ENCODE assay signal across 9 cellular contexts in the genomic region with DNA sequence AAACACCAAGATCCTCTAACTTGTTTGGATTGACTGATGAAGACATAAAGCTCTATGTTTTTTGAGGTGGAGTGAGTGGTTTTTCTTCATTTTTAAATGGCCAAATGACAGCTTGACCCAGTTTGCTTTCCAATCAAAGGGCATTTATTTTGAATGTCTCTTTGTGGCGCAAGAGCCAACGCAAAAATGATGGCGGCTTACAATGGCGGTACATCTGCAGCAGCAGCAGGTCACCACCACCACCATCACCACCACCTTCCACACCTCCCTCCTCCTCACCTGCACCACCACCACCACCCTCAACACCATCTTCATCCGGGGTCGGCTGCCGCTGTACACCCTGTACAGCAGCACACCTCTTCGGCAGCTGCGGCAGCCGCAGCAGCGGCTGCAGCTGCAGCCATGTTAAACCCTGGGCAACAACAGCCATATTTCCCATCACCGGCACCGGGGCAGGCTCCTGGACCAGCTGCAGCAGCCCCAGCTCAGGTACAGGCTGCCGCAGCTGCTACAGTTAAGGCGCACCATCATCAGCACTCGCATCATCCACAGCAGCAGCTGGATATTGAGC. TPM values are rescaled to one million over a fixed set of nuclear protein-coding genes. Genes with fewer than 3 reads are reported as not detected.
DNase-seq lines count a peak whose midpoint lies in the region; ATAC-seq and TF ChIP-seq lines count a peak whose summit lies in the region.
"Had no signal": no experiment of that assay in that cellular context is flagged by ENCODE, and none has a peak within 500 bp of the region (broad histone marks: within the 10 kb centered on the region; RNA-seq: fewer than 3 reads in every experiment).

No MANE protein-coding gene starts in this region.

- no peak overlapping the region for H2AFZ ChIP-seq in GM23248

- H3K9ac ChIP-seq in GM23248, result peak overlapping the region; percentile 76

- ATAC-seq in GM21717 (IDR thresholded peaks at IDR 0.05; ENCODE audit: unreplicated experiment) (no peak), GM19324 (IDR thresholded peaks at IDR 0.05; ENCODE audit: low FRiP score, unreplicated experiment) (no peak), Right ventricle myocardium inferior (no peak)

- peaks cover 35% of the 10 kb centered on the region for H3F3A ChIP-seq in GM23248 (ENCODE audit: insufficient read depth)

- TF ChIP-seq EP300 in sigmoid colon (IDR thresholded peaks at IDR 0.05), result no peak

- H4K20me1 ChIP-seq in GM23248 (ENCODE audit: insufficient read depth), result 0 out of 2 replicates have a peak, but pooled peaks cover 4% of the 10 kb centered on the region

- WGBS in GM23248 (ENCODE audit: low coverage in 1 of 2, low lambda C conversion rate in 2 of 2, missing lambda C conversion rate in 2 of 2), 2 experiments, result 93 to 95% methylated on average over 16 of the region's 16 CpGs
- WGBS in sigmoid colon, 2 donors, result 97 to 98% methylated on average over 16 of the region's 16 CpGs

- no peaks in the 10 kb centered on the region for H3K9me2 ChIP-seq in GM23248 (ENCODE audit: insufficient read depth)

- H3K4me1 ChIP-seq in GM23248 (ENCODE audit: insufficient read depth) (peaks cover 44% of the 10 kb centered on the region), SJCRH30 (peaks cover 8% of the 10 kb centered on the region; the same call in 1 of the 2 replicates), sigmoid colon (peaks cover 0 to 48% (median 30%) of the 10 kb centered on the region in 4 donors)

- H3K9me3 ChIP-seq in GM23248 (ENCODE audit: low read depth) (no peaks in the 10 kb centered on the region), SJCRH30 (replicated peaks) (no peaks in the 10 kb centered on the region), sigmoid colon (no peaks in the 10 kb centered on the region)

- intact Hi-C loops in sigmoid colon (cut with DNase I) (loop anchor here (5.0 kb wide), 1 partner anchor 274 kb away; a partner anchor contains a TSS), Right ventricle myocardium inferior (cut with DNase I) (loop anchor here (5.0 to 10.0 kb wide), 4 partner anchors 72 to 294 kb away; a partner anchor contains a TSS)

- peaks cover 60% of the 10 kb centered on the region for H3K79me2 ChIP-seq in GM23248 (ENCODE audit: insufficient read depth)

- H3K36me3 ChIP-seq in GM23248 (ENCODE audit: low read depth) (no peaks in the 10 kb centered on the region; the same call in 1 of the 2 replicates), SJCRH30 (peaks cover 5% of the 10 kb centered on the region), sigmoid colon (no peaks in the 10 kb centered on the region)

- H3K4me2 ChIP-seq in GM23248 (ENCODE audit: unreplicated experiment), result peak overlapping the region; percentile 79

- H3K27me3 ChIP-seq in GM23248 (replicated peaks; ENCODE audit: insufficient read depth), result no peaks in the 10 kb centered on the region
- no peaks in the 10 kb centered on the region for H3K27me3 ChIP-seq in SJCRH30
- no peaks in the 10 kb centered on the region for H3K27me3 ChIP-seq in sigmoid colon

- H3K27ac ChIP-seq in GM23248 (no peak overlapping the region), SJCRH30 (no peak overlapping the region), sigmoid colon (no peak overlapping the region)

- TF ChIP-seq CTCF in sigmoid colon (IDR thresholded peaks at IDR 0.05), result no peak

- in situ Hi-C loops in GM23248 (cut with MboI), result no loop called here

- DNase-seq in GM23248 (no peak), SJCRH30 (no peak), erythroblast (lab: John Stamatoyannopoulos, UW) (peak; percentile 17 to 22), sigmoid colon (no peak), retina (no peak), Right ventricle myocardium inferior (ENCODE audit: missing footprints) (no peak)
- DNase-seq: NCI-H1436 treated with DMSO at 0.1 percent for 48 hours had no signal

- no peak for TF ChIP-seq POLR2A in erythroblast (IDR thresholded peaks at IDR 0.05; ENCODE audit: low read length)
- no peak for TF ChIP-seq POLR2A in sigmoid colon (IDR thresholded peaks at IDR 0.05)

- H3K4me3 ChIP-seq in GM23248, result peak overlapping the region; percentile 69
- H3K4me3 ChIP-seq in SJCRH30, result peak overlapping the region; percentile 80
- H3K4me3 ChIP-seq in sigmoid colon, result peak overlapping the region in 3 of 4 donors; percentile 97 to 98 (median 97)

RNA-seq across cellular contexts. Expression of a gene that starts 0.3 kb away (rescaled TPM):
- total RNA-seq in GM23248 (2014; rRNA removed; shearing (Covaris generic)), result 11.4 and 17.6 TPM in 2 replicates
- polyA plus RNA-seq in GM23248 (2016; fragmentation: Nextera tagmentation; extraction: Ambion mirVana) (3.8 and 4.1 TPM in 2 replicates), sigmoid colon (10 to 100 TPM in 1 of 3 donors, 1 to 10 TPM in 2; 9.3 to 11.8 (median 9.6) TPM)
- 27.8 and 28.4 TPM in 2 replicates for total RNA-seq in SJCRH30 (2014; rRNA removed; shearing (Covaris generic))
- total RNA-seq in sigmoid colon (10 to 100 TPM; 15.0 to 17.1 (median 15.2) TPM), Right ventricle myocardium inferior (20.8 TPM)

Comparison
In these comparisons a context has a peak if more than half of its experiments do, and no peak if none do; other contexts are left out.
1. DNase-seq: peak in erythroblast (2 of 2); none in GM23248 (single experiment), SJCRH30 (0 of 2), sigmoid colon (single experiment), retina (single experiment) and Right ventricle myocardium inferior (single experiment).
2. Peak in every context shown above with its lines, with median percentiles within 50 percentile points of each other: H3K4me3 ChIP-seq.